In genomic region chr19:18029617-18030338, GRCh38 we compare ENCODE assay signal across 1 cellular context.
A peak's percentile ranks its signal among the peaks of the same experiment; 100 is the strongest.
TF ChIP-seq lines count a peak whose summit lies in the region.

No MANE protein-coding gene starts in this region.

TF ChIP-seq in HepG2, 621 proteins besides CTCF, POLR2A, EP300 and RAD21 (continued from another document):
- TF ChIP-seq, protein P1, sequence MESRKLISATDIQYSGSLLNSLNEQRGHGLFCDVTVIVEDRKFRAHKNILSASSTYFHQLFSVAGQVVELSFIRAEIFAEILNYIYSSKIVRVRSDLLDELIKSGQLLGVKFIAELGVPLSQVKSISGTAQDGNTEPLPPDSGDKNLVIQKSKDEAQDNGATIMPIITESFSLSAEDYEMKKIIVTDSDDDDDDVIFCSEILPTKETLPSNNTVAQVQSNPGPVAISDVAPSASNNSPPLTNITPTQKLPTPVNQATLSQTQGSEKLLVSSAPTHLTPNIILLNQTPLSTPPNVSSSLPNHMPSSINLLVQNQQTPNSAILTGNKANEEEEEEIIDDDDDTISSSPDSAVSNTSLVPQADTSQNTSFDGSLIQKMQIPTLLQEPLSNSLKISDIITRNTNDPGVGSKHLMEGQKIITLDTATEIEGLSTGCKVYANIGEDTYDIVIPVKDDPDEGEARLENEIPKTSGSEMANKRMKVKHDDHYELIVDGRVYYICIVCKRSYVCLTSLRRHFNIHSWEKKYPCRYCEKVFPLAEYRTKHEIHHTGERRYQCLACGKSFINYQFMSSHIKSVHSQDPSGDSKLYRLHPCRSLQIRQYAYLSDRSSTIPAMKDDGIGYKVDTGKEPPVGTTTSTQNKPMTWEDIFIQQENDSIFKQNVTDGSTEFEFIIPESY (CRISPR knock-in tag; IDR thresholded peaks at IDR 0.05): 0 out of 2 replicates have a peak, but pooled peaks have one; percentile 17
